Comparison of ENCODE assay signal across 6 cellular contexts in genomic region chr16:70864698-70865097, GRCh38.
A peak's percentile ranks its signal among the peaks of the same experiment; 100 is the strongest.
DNase-seq lines count a peak whose midpoint lies in the region; ATAC-seq, FAIRE-seq and TF ChIP-seq lines count a peak whose summit lies in the region.
"Not testable (repeated sequence)": the region's sequence is repeated elsewhere in the genome, so short reads cannot be mapped to it uniquely, and the experiment has no call there.

No MANE protein-coding gene starts in this region.

- H3K9me3 ChIP-seq in K562 (replicated peaks; ENCODE audit: control insufficient read depth, insufficient read depth, low read depth, low read length) = not testable (repeated sequence)

- TF ChIP-seq CTCF in activated CD8-positive, alpha-beta T cell treated with anti-CD3 and anti-CD28 coated beads for 36 hours (IDR thresholded peaks at IDR 0.05); K562 (IDR thresholded peaks at IDR 0.05 in 2 of 3, conservative IDR thresholded peaks at IDR 0.05 in 1 of 3; ENCODE audit: insufficient read depth in 2 of 3, low read depth in 1 of 3, low read length in 3 of 3): not testable (repeated sequence)

- FAIRE-seq in K562 (lab: Jason Lieb, UNC) = peak; percentile 83

- not testable (repeated sequence) for H4K20me1 ChIP-seq in K562 (replicated peaks; ENCODE audit: control insufficient read depth, insufficient read depth, low read length)

- not testable (repeated sequence) for TF ChIP-seq EP300 in K562 (IDR thresholded peaks at IDR 0.05; ENCODE audit: low read length)

- not testable (repeated sequence) for H3K27me3 Mint-ChIP-seq in activated CD8-positive, alpha-beta T cell treated with anti-CD3 and anti-CD28 coated beads for 36 hours

- not testable (repeated sequence) for H3K4me3 ChIP-seq in K562

- not testable (repeated sequence) for BruUV-seq in K562 (replicated peaks; lab: Mats Ljungman, UMichigan)

- H3K27me3 ChIP-seq in K562 (ENCODE audit: control insufficient read depth in 2 of 2, insufficient read depth in 2 of 2, low read length in 2 of 2) = not testable (repeated sequence)

- not testable (repeated sequence) for H3K4me2 ChIP-seq in K562 (ENCODE audit: insufficient read depth, low read length)

- H3K9ac ChIP-seq in K562 (ENCODE audit: insufficient read depth in 1 of 2, low read depth in 2 of 2, low read length in 2 of 2) = not testable (repeated sequence)

- H3K36me3 Mint-ChIP-seq in activated CD8-positive, alpha-beta T cell treated with anti-CD3 and anti-CD28 coated beads for 36 hours (ENCODE audit: low read depth) = not testable (repeated sequence)

- WGBS in K562 (ENCODE audit: insufficient coverage, low coverage, missing lambda C conversion rate) = 0% methylated on average over 5 of the region's 5 CpGs

- not testable (repeated sequence) for H3K27ac Mint-ChIP-seq in activated CD8-positive, alpha-beta T cell treated with anti-CD3 and anti-CD28 coated beads for 36 hours

- H3K4me1 ChIP-seq in K562 (replicated peaks in 1 of 2; ENCODE audit: control insufficient read depth in 2 of 2, insufficient read depth in 2 of 2, low read length in 2 of 2) = not testable (repeated sequence)

- not testable (repeated sequence) for H3K9me3 Mint-ChIP-seq in activated CD8-positive, alpha-beta T cell treated with anti-CD3 and anti-CD28 coated beads for 36 hours

- not testable (repeated sequence) for TF ChIP-seq POLR2A in K562 (conservative IDR thresholded peaks at IDR 0.05); erythroblast (IDR thresholded peaks at IDR 0.05; ENCODE audit: low read length)

- intact Hi-C loops in activated CD8-positive, alpha-beta T cell treated with anti-CD3 and anti-CD28 coated beads for 36 hours (cut with micrococcal nuclease); K562 (cut with micrococcal nuclease): not testable (repeated sequence)

- CTCF ChIA-PET in activated CD8-positive, alpha-beta T cell treated with anti-CD3 and anti-CD28 coated beads for 36 hours (lab: Charles Lee); K562 (lab: Yijun Ruan, JAX; ENCODE audit: low intra/inter-chr PET ratio): not testable (repeated sequence)

- POLR2A ChIA-PET in activated CD8-positive, alpha-beta T cell treated with anti-CD3 and anti-CD28 coated beads for 36 hours (lab: Charles Lee); K562 (lab: Yijun Ruan, JAX): not testable (repeated sequence)

- not testable (repeated sequence) for H3K79me2 ChIP-seq in K562 (ENCODE audit: control insufficient read depth, insufficient read depth, low read length)

- in situ Hi-C loops in K562 (cut with MboI) = not testable (repeated sequence)

- not testable (repeated sequence) for H2AFZ ChIP-seq in K562 (ENCODE audit: low read depth, low read length)

- H3K9me1 ChIP-seq in K562 (ENCODE audit: control insufficient read depth, insufficient read depth, low read length) = not testable (repeated sequence)

- H3K4me1 Mint-ChIP-seq in activated CD8-positive, alpha-beta T cell treated with anti-CD3 and anti-CD28 coated beads for 36 hours (ENCODE audit: low read depth) = not testable (repeated sequence)

- H3K27ac ChIP-seq in K562 (ENCODE audit: extremely low read depth, low read depth, low read length) = not testable (repeated sequence)

- not testable (repeated sequence) for TF ChIP-seq RAD21 in K562 (CRISPR knock-in tag; conservative IDR thresholded peaks at IDR 0.05 in 1 of 2, IDR thresholded peaks at IDR 0.05 in 1 of 2)

- ATAC-seq in activated CD8-positive, alpha-beta T cell treated with anti-CD3 and anti-CD28 coated beads for 36 hours = not testable (repeated sequence)
- peak; percentile 83 for ATAC-seq in K562

- not testable (repeated sequence) for H3K4me3 Mint-ChIP-seq in activated CD8-positive, alpha-beta T cell treated with anti-CD3 and anti-CD28 coated beads for 36 hours

- H3K36me3 ChIP-seq in K562 (ENCODE audit: control insufficient read depth, insufficient read depth, low read length) = not testable (repeated sequence)

- peak; percentile 1 for DNase-seq in A172 (ENCODE audit: low spot score)
- peak; percentile 1 for DNase-seq in Daoy (ENCODE audit: low read depth)
- peak; percentile 58 for DNase-seq in OCI-M1 (lab: John Stamatoyannopoulos, UW)
- DNase-seq in activated CD8-positive, alpha-beta T cell treated with anti-CD3 and anti-CD28 coated beads for 36 hours = peak; percentile 2
- DNase-seq in K562 (ENCODE audit: extremely low read depth in 1 of 4, low spot score in 3 of 4) = peak in 1 of 4 experiments; percentile 6
- peak; percentile 12 to 46 for DNase-seq in erythroblast (lab: John Stamatoyannopoulos, UW)

TF ChIP-seq in K562, 482 proteins besides CTCF, POLR2A, EP300 and RAD21:
- TF ChIP-seq ARID1B (IDR thresholded peaks at IDR 0.05) (peak; percentile 12; the same call in 1 of the 2 replicates), NFE2 (IDR thresholded peaks at IDR 0.05; ENCODE audit: low read depth) (peak; percentile 62), CBFA2T3 (IDR thresholded peaks at IDR 0.05) (peak; percentile 21; the same call in 1 of the 2 replicates), ZBTB40 (IDR thresholded peaks at IDR 0.05) (0 out of 2 replicates have a peak, but pooled peaks have one; percentile 23), TAL1 (IDR thresholded peaks at IDR 0.05) (peak; percentile 16; the same call in 1 of the 2 replicates)
- TF ChIP-seq ZBTB40 (CRISPR knock-in tag; IDR thresholded peaks at IDR 0.05) = not testable (repeated sequence)
